ENCODE assay signal across 23 cellular contexts in genomic region chr9:76143834-76144233, GRCh38.
"Had no signal": no experiment of that assay in that cellular context is flagged by ENCODE, and none has a peak within 500 bp of the region (broad histone marks: within the 10 kb centered on the region; RNA-seq: fewer than 3 reads in every experiment).

No MANE protein-coding gene starts in this region.

- H3K27me3 Mint-ChIP-seq: T-cell had no signal

- H3K4me3 Mint-ChIP-seq: T-cell had no signal

- H3K27ac ChIP-seq: RWPE1 had no signal

- H3K27me3 ChIP-seq: MG63 had no signal

- DNase-seq: Karpas-422, KG1, MG63, NCI-H1105, NCI-H1417, NCI-H1436 treated with DMSO at 0.1 percent for 48 hours, NCI-H1694, NCI-H187 treated with DMSO at 0.1 percent for 48 hours, NCI-H2029 treated with DMSO at 0.1 percent for 48 hours, NCI-H2107, NCI-H2171, NCI-H226, NCI-H446, NCI-H510A, NCI-H524 treated with DMSO at 0.1 percent for 48 hours, NCI-H69, NCI-H774, PC-3, SHP77, SK-N-SH, SW 1271, T-cell had no signal

- H3K9me3 Mint-ChIP-seq: T-cell had no signal

- H3K27ac Mint-ChIP-seq: T-cell had no signal

- H3K4me3 ChIP-seq: MG63 had no signal
